In the genomic region with DNA sequence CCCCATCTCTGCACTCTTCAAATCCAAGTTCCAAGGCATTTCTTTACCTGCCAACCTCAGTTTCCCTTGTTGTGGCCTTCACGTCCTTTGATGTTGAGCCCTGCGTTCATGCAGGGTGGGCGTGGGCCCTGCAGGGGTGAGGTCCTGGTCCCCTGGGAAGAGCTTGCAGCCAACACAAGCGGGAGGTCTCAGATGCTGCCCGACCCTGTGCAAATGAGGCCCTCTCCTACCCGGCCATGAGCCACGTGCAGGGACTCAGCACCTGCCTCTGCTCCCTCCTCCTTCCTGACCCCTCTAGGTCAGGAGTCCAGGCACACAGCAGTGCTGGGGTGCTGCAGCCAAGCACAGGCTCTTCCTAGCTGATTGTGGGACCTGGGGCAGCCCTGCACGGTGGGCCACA, we compare ENCODE assay signal across 25 cellular contexts.
"Had no signal": no experiment of that assay in that cellular context is flagged by ENCODE, and none has a peak within 500 bp of the region (broad histone marks: within the 10 kb centered on the region; RNA-seq: fewer than 3 reads in every experiment).

No MANE protein-coding gene starts in this region.

- H3K9me3 ChIP-seq: adrenal gland, colonic mucosa had no signal

- H3K27ac ChIP-seq: adrenal gland, body of pancreas, colonic mucosa had no signal

- H3K4me3 ChIP-seq: adrenal gland, body of pancreas, colonic mucosa had no signal

- H3K4me1 ChIP-seq: adrenal gland, body of pancreas, colonic mucosa had no signal

- DNase-seq: activated CD4-positive, alpha-beta memory T cell treated with anti-CD3 and anti-CD28 coated beads for 36 hours; activated CD4-positive, alpha-beta T cell treated with anti-CD3 and anti-CD28 coated beads for 36 hours; activated CD4-positive, alpha-beta T cell treated with anti-CD3 and anti-CD28 coated beads, Interleukin-2, amount 10 ng/mL, durations not matched to agents 24 days and 14 days; activated CD4-positive, CD25-positive, alpha-beta regulatory T cell; activated CD4-positive, CD25-positive, alpha-beta regulatory T cell treated with anti-CD3 and anti-CD28 coated beads, Interleukin-2, amount 50 U/mL, for 72 hours; activated CD8-positive, alpha-beta memory T cell treated with anti-CD3 and anti-CD28 coated beads, Interleukin-2, amount 10 ng/mL, durations not matched to agents 7 days and 5 days; activated CD8-positive, alpha-beta memory T cell treated with anti-CD3 and anti-CD28 coated beads, Interleukin-2, amount 50 U/mL, for 4 hours; activated CD8-positive, alpha-beta T cell treated with anti-CD3 and anti-CD28 coated beads, Interleukin-2, amount 10 ng/mL, durations not matched to agents 7 days and 5 days; activated effector memory CD4-positive, alpha-beta T cell treated with anti-CD3 and anti-CD28 coated beads, Interleukin-2, amount 50 U/mL, for 16 hours; activated naive CD4-positive, alpha-beta T cell treated with anti-CD3 and anti-CD28 coated beads for 36 hours; activated naive CD8-positive, alpha-beta T cell treated with anti-CD3 and anti-CD28 coated beads for 36 hours; activated naive CD8-positive, alpha-beta T cell treated with anti-CD3 and anti-CD28 coated beads, Interleukin-2, amount 50 U/mL, for 24 hours; activated T-cell treated with anti-CD3 and anti-CD28 coated beads, Interleukin-2, amount 50 U/mL, for 1 hour; activated T-cell treated with anti-CD3 and anti-CD28 coated beads, Interleukin-2, amount 50 U/mL, for 48 hours; adrenal gland; amygdala; body of pancreas; caudate nucleus; colonic mucosa; effector memory CD4-positive, alpha-beta T cell; endodermal cell; foreskin fibroblast; T-helper 1 cell; T-helper 17 cell had no signal

- ATAC-seq: activated CD4-positive, alpha-beta T cell treated with anti-CD3 and anti-CD28 coated beads for 36 hours; activated CD8-positive, alpha-beta memory T cell treated with anti-CD3 and anti-CD28 coated beads, Interleukin-2, amount 10 ng/mL, durations not matched to agents 7 days and 5 days; activated CD8-positive, alpha-beta T cell treated with anti-CD3 and anti-CD28 coated beads, Interleukin-2, amount 10 ng/mL, durations not matched to agents 7 days and 5 days; activated naive CD8-positive, alpha-beta T cell treated with anti-CD3 and anti-CD28 coated beads, Interleukin-2, amount 50 U/mL, for 24 hours; body of pancreas; esophagus mucosa; T-helper 17 cell had no signal

- H3K36me3 ChIP-seq: adrenal gland, colonic mucosa had no signal

- H3K27me3 ChIP-seq: adrenal gland, body of pancreas, colonic mucosa had no signal
